Comparison of ENCODE assay signal across 12 cellular contexts in genomic region chr19:6489278-6490061, GRCh38. TPM values are rescaled to one million over a fixed set of nuclear protein-coding genes. Genes with fewer than 3 reads are reported as not detected.
DNase-seq lines count a peak whose midpoint lies in the region; ATAC-seq, FAIRE-seq and TF ChIP-seq lines count a peak whose summit lies in the region.
"Had no signal": no experiment of that assay in that cellular context is flagged by ENCODE, and none has a peak within 500 bp of the region (broad histone marks: within the 10 kb centered on the region; RNA-seq: fewer than 3 reads in every experiment).

No MANE protein-coding gene starts in this region.

- POLR2A ChIA-PET in HepG2 (lab: Yijun Ruan, JAX) = no interaction called here
- POLR2A ChIA-PET in activated naive CD8-positive, alpha-beta T cell treated with anti-CD3 and anti-CD28 coated beads, Interleukin-2, amount 10 ng/mL, durations not matched to agents 7 days and 5 days (lab: Charles Lee) = interaction anchor here (0.7 to 1.3 kb wide), 3 partner anchors 9 to 180 kb away, joined by 3 to 4 read pairs (median 3); no protein-coding TSS in a partner anchor

- H2AFZ ChIP-seq in HepG2 (ENCODE audit: low read length) (no peak overlapping the region), KMS-11 (ENCODE audit: low read depth) (peak overlapping the region; percentile 3; the same call in 1 of the 2 replicates)

- no peak for FAIRE-seq in HepG2 (lab: Jason Lieb, UNC)
- FAIRE-seq: astrocyte had no signal

- H3K4me1 ChIP-seq in HepG2 (ENCODE audit: insufficient read depth, low read length) (peaks cover 8% of the 10 kb centered on the region), right lobe of liver (no peaks in the 10 kb centered on the region), KMS-11 (ENCODE audit: low read depth, poor library complexity, severe bottlenecking) (no peaks in the 10 kb centered on the region), thymus (ENCODE audit: control insufficient read depth, insufficient read depth, low read length) (no peaks in the 10 kb centered on the region)

- H3K9me3 Mint-ChIP-seq in activated naive CD8-positive, alpha-beta T cell treated with anti-CD3 and anti-CD28 coated beads, Interleukin-2, amount 10 ng/mL, durations not matched to agents 7 days and 5 days = peaks cover 6% of the 10 kb centered on the region

- H3K36me3 Mint-ChIP-seq in activated naive CD8-positive, alpha-beta T cell treated with anti-CD3 and anti-CD28 coated beads, Interleukin-2, amount 10 ng/mL, durations not matched to agents 7 days and 5 days = no peaks in the 10 kb centered on the region

- H3K4me3 Mint-ChIP-seq in activated naive CD8-positive, alpha-beta T cell treated with anti-CD3 and anti-CD28 coated beads, Interleukin-2, amount 10 ng/mL, durations not matched to agents 7 days and 5 days = peak overlapping the region; percentile 70

- TF ChIP-seq POLR2A in HepG2 (IDR thresholded peaks at IDR 0.05; ENCODE audit: insufficient read depth in 1 of 2, low read depth in 2 of 2, low read length in 2 of 2) = no peak
- TF ChIP-seq POLR2A in right lobe of liver (IDR thresholded peaks at IDR 0.05) = no peak

- in situ Hi-C loops in HepG2 (cut with HindIII; ENCODE audit: extremely low pct_ligation_motif_present, low pct_unique_long_range_greater_than_20kb) = no loop called here

- DNase-seq in HepG2 (ENCODE audit: low spot score) (no peak), right lobe of liver (no peak), NCI-H82 (lab: John Stamatoyannopoulos, UW) (no peak), T-helper 9 cell (no peak)
- no peak for DNase-seq in activated naive CD8-positive, alpha-beta T cell treated with anti-CD3 and anti-CD28 coated beads, Interleukin-2, amount 10 ng/mL, durations not matched to agents 7 days and 5 days
- DNase-seq: NCI-H187 treated with DMSO at 0.1 percent for 48 hours had no signal

- TF ChIP-seq EP300 in HepG2 (IDR thresholded peaks at IDR 0.05; ENCODE audit: low read depth in 2 of 2, low read length in 2 of 2) (no peak), HepG2 (CRISPR knock-in tag; IDR thresholded peaks at IDR 0.05; ENCODE audit: borderline replicate concordance) (no peak)

- WGBS in HepG2 (ENCODE audit: low lambda C conversion rate) = 28% methylated on average over 11 of the region's 15 CpGs
- 24% methylated on average over 10 of the region's 15 CpGs for WGBS in right lobe of liver (ENCODE audit: insufficient coverage, low coverage, low lambda C conversion rate, missing lambda C conversion rate)
- WGBS in thymus = 74% methylated on average over 15 of the region's 15 CpGs

- H4K20me1 ChIP-seq in HepG2 (ENCODE audit: insufficient read depth, low read length) (no peaks in the 10 kb centered on the region), KMS-11 (ENCODE audit: insufficient read depth) (no peaks in the 10 kb centered on the region)
- H4K20me1 ChIP-seq: BLaER1 treated with 17β-estradiol and CSF1 and Interleukin-3, amounts not matched to agents 10 nM and 100 nM had no signal

- no peak for TF ChIP-seq RAD21 in HepG2 (CRISPR knock-in tag; IDR thresholded peaks at IDR 0.05)

- no peaks in the 10 kb centered on the region for H3K27me3 ChIP-seq in HepG2 (ENCODE audit: control insufficient read depth in 1 of 2, insufficient read depth in 2 of 2, low read length in 2 of 2)
- no peaks in the 10 kb centered on the region for H3K27me3 ChIP-seq in right lobe of liver
- H3K27me3 ChIP-seq in KMS-11 (ENCODE audit: insufficient read depth, low read depth) = no peaks in the 10 kb centered on the region
- H3K27me3 ChIP-seq in thymus (ENCODE audit: control insufficient read depth, insufficient read depth) = no peaks in the 10 kb centered on the region
- H3K27me3 ChIP-seq: BLaER1 treated with 17β-estradiol and CSF1 and Interleukin-3, amounts not matched to agents 10 nM and 100 nM had no signal

- H3K36me3 ChIP-seq in HepG2 (replicated peaks in 1 of 2; ENCODE audit: control insufficient read depth in 1 of 2, insufficient read depth in 2 of 2, low read length in 2 of 2) = no peaks in the 10 kb centered on the region
- H3K36me3 ChIP-seq in right lobe of liver = no peaks in the 10 kb centered on the region
- H3K36me3 ChIP-seq in KMS-11 (ENCODE audit: insufficient read depth) = no peaks in the 10 kb centered on the region
- no peaks in the 10 kb centered on the region for H3K36me3 ChIP-seq in thymus (ENCODE audit: control insufficient read depth, insufficient read depth)

- TF ChIP-seq CTCF in HepG2 (CRISPR knock-in tag; IDR thresholded peaks at IDR 0.05) = no peak
- no peak for TF ChIP-seq CTCF in right lobe of liver (IDR thresholded peaks at IDR 0.05)
- no peak for TF ChIP-seq CTCF in KMS-11 (conservative IDR thresholded peaks at IDR 0.05; ENCODE audit: low read depth, low read length)

- H3K27ac Mint-ChIP-seq in activated naive CD8-positive, alpha-beta T cell treated with anti-CD3 and anti-CD28 coated beads, Interleukin-2, amount 10 ng/mL, durations not matched to agents 7 days and 5 days = peak overlapping the region; percentile 79

- no peak overlapping the region for H3K4me3 ChIP-seq in HepG2 (replicated peaks in 1 of 3; ENCODE audit: insufficient read depth in 1 of 3, low read depth in 2 of 3, low read length in 3 of 3)
- H3K4me3 ChIP-seq in right lobe of liver = no peak overlapping the region
- H3K4me3 ChIP-seq in KMS-11 (IDR thresholded peaks at IDR 0.05; ENCODE audit: insufficient read depth, low read depth, low read length) = no peak overlapping the region
- no peak overlapping the region for H3K4me3 ChIP-seq in thymus (ENCODE audit: low read length)
- H3K4me3 ChIP-seq: BLaER1 treated with 17β-estradiol and CSF1 and Interleukin-3, amounts not matched to agents 10 nM and 100 nM had no signal

- CTCF ChIA-PET in HepG2 (lab: Yijun Ruan, JAX; ENCODE audit: low intra/inter-chr PET ratio, low total read pairs) = no interaction called here

- no peaks in the 10 kb centered on the region for H3K79me2 ChIP-seq in HepG2 (ENCODE audit: insufficient read depth, low read length)
- no peaks in the 10 kb centered on the region for H3K79me2 ChIP-seq in KMS-11 (ENCODE audit: insufficient read depth, low read depth)

- intact Hi-C loops in HepG2 (cut with micrococcal nuclease; ENCODE audit: unreplicated experiment) (loop anchor here (10.0 kb wide), 1 partner anchor 375 kb away; no protein-coding TSS in a partner anchor), right lobe of liver (cut with DNase I) (no loop called here)

- H3K9ac ChIP-seq in HepG2 (ENCODE audit: insufficient read depth, low read depth, low read length) (no peak overlapping the region), KMS-11 (no peak overlapping the region)
- H3K9ac ChIP-seq: BLaER1 treated with 17β-estradiol and CSF1 and Interleukin-3, amounts not matched to agents 10 nM and 100 nM had no signal

- H3K9me3 ChIP-seq in HepG2 (ENCODE audit: low read length) (no peaks in the 10 kb centered on the region), right lobe of liver (peaks cover 0 to 2% (median 0%) of the 10 kb centered on the region in 4 donors), thymus (ENCODE audit: control insufficient read depth) (no peaks in the 10 kb centered on the region)

- peaks cover 11% of the 10 kb centered on the region for H3K4me1 Mint-ChIP-seq in activated naive CD8-positive, alpha-beta T cell treated with anti-CD3 and anti-CD28 coated beads, Interleukin-2, amount 10 ng/mL, durations not matched to agents 7 days and 5 days

- H3K27ac ChIP-seq in HepG2 (ENCODE audit: extremely low read length, insufficient read depth, low read length) = no peak overlapping the region
- no peak overlapping the region for H3K27ac ChIP-seq in right lobe of liver
- no peak overlapping the region for H3K27ac ChIP-seq in KMS-11
- peak overlapping the region; percentile 52 for H3K27ac ChIP-seq in thymus (ENCODE audit: low read depth)
- H3K27ac ChIP-seq: BLaER1 treated with 17β-estradiol and CSF1 and Interleukin-3, amounts not matched to agents 10 nM and 100 nM had no signal

- BruUV-seq in HepG2 (replicated peaks; lab: Mats Ljungman, UMichigan) = no TSS peak

- H3K27me3 Mint-ChIP-seq in activated naive CD8-positive, alpha-beta T cell treated with anti-CD3 and anti-CD28 coated beads, Interleukin-2, amount 10 ng/mL, durations not matched to agents 7 days and 5 days = no peaks in the 10 kb centered on the region

- no peak for ATAC-seq in HepG2
- no peak for ATAC-seq in right lobe of liver
- peak; percentile 76 for ATAC-seq in activated naive CD8-positive, alpha-beta T cell treated with anti-CD3 and anti-CD28 coated beads, Interleukin-2, amount 10 ng/mL, durations not matched to agents 7 days and 5 days (ENCODE audit: low read depth)
- ATAC-seq in GM21360 (IDR thresholded peaks at IDR 0.05; ENCODE audit: unreplicated experiment) = no peak

- H3K4me2 ChIP-seq in HepG2 (ENCODE audit: low read depth, low read length) (no peak overlapping the region), KMS-11 (0 out of 2 replicates have a peak overlapping the region, but pooled peaks have one; percentile 4)

RNA-seq across cellular contexts. Expression of gene DENND1C, which starts 7.9 kb away (rescaled TPM):
- 0.04 TPM in 1 of 2 replicates, not detected in the other for total RNA-seq in HepG2 (2016; rRNA removed; fragmentation: Illumina TruSeq; extraction: Trizol)
- not detected in 2 replicates for total RNA-seq in HepG2 (2016; cell fraction: cytosol; rRNA removed; fragmentation: Illumina TruSeq; extraction: Trizol; ENCODE audit: low read depth)
- 0.15 and 0.17 TPM in 2 replicates for total RNA-seq in HepG2 (2016; cell fraction: insoluble cytoplasmic fraction; rRNA removed; fragmentation: Illumina TruSeq; extraction: Trizol)
- total RNA-seq in HepG2 (2016; cell fraction: membrane; rRNA removed; fragmentation: Illumina TruSeq; extraction: Trizol) = 0.21 TPM in 1 of 2 replicates, not detected in the other
- total RNA-seq in HepG2 (2016; cell fraction: nucleus; rRNA removed; fragmentation: Illumina TruSeq; extraction: Trizol) = 0.13 TPM in 1 of 2 replicates, not detected in the other
- polyA plus RNA-seq in HepG2 (2011; rRNA removed) = 0.73 and 0.90 TPM in 2 replicates
- 0.44 and 0.58 TPM in 2 replicates for polyA plus RNA-seq in HepG2 (2011; cell fraction: cytosol; rRNA removed)
- polyA plus RNA-seq in HepG2 (2011; cell fraction: nucleus; rRNA removed) = 1.4 and 1.9 TPM in 2 replicates
- 6.9 and 8.3 TPM in 2 replicates for polyA plus RNA-seq in HepG2 (2012)
- 0.07 and 0.09 TPM in 2 replicates for polyA plus RNA-seq in HepG2 (2016; cell fraction: cytosol; fragmentation: Illumina TruSeq; extraction: Trizol; ENCODE audit: low read depth)
- 0.15 and 0.23 TPM in 2 replicates for polyA plus RNA-seq in HepG2 (2016; cell fraction: insoluble cytoplasmic fraction; fragmentation: Illumina TruSeq; extraction: Trizol; ENCODE audit: low read depth)
- 0.22 and 0.23 TPM in 2 replicates for polyA plus RNA-seq in HepG2 (2016; cell fraction: membrane; fragmentation: Illumina TruSeq; extraction: Trizol; ENCODE audit: low read depth)
- polyA plus RNA-seq in HepG2 (2016; cell fraction: nucleus; fragmentation: Illumina TruSeq; extraction: Trizol; ENCODE audit: insufficient read depth, low read depth) = 0.51 and 1.3 TPM in 2 replicates
- 0.14 and 0.19 TPM in 2 replicates for polyA minus RNA-seq in HepG2 (2011; rRNA and poly(A)+ RNA removed; ENCODE audit: low replicate concordance)
- not detected in 2 replicates for polyA minus RNA-seq in HepG2 (2011; cell fraction: cytosol; rRNA and poly(A)+ RNA removed)
- 0.13 and 0.87 TPM in 2 replicates for polyA minus RNA-seq in HepG2 (2011; cell fraction: nucleus; rRNA and poly(A)+ RNA removed)
- 1 to 10 TPM in 5 of 6 experiments, under 1 TPM in 1; 0.90 to 2.7 (median 1.8) TPM for total RNA-seq in right lobe of liver
- total RNA-seq in activated naive CD8-positive, alpha-beta T cell treated with anti-CD3 and anti-CD28 coated beads, Interleukin-2, amount 10 ng/mL, durations not matched to agents 7 days and 5 days = 100 to 1,000 TPM; 126 to 130 TPM
- polyA plus RNA-seq in thymus = 46.6 TPM
- total RNA-seq: astrocyte had no signal

RNA-seq across cellular contexts. Expression of gene TUBB4A, which starts 12.6 kb away (rescaled TPM):
- total RNA-seq in HepG2 (2016; rRNA removed; fragmentation: Illumina TruSeq; extraction: Trizol) = not detected in 2 replicates
- not detected in 2 replicates for total RNA-seq in HepG2 (2016; cell fraction: cytosol; rRNA removed; fragmentation: Illumina TruSeq; extraction: Trizol; ENCODE audit: low read depth)
- not detected in 2 replicates for total RNA-seq in HepG2 (2016; cell fraction: insoluble cytoplasmic fraction; rRNA removed; fragmentation: Illumina TruSeq; extraction: Trizol)
- not detected in 2 replicates for total RNA-seq in HepG2 (2016; cell fraction: membrane; rRNA removed; fragmentation: Illumina TruSeq; extraction: Trizol)
- total RNA-seq in HepG2 (2016; cell fraction: nucleus; rRNA removed; fragmentation: Illumina TruSeq; extraction: Trizol) = not detected in 2 replicates
- polyA plus RNA-seq in HepG2 (2011; rRNA removed) = 0.21 TPM in 1 of 2 replicates, not detected in the other
- polyA plus RNA-seq in HepG2 (2011; cell fraction: cytosol; rRNA removed) = 0.18 TPM in 1 of 2 replicates, not detected in the other
- polyA plus RNA-seq in HepG2 (2011; cell fraction: nucleus; rRNA removed) = 0.12 TPM in 1 of 2 replicates, not detected in the other
- polyA plus RNA-seq in HepG2 (2012) = 0.16 and 0.45 TPM in 2 replicates
- not detected in 2 replicates for polyA plus RNA-seq in HepG2 (2016; cell fraction: cytosol; fragmentation: Illumina TruSeq; extraction: Trizol; ENCODE audit: low read depth)
- not detected in 2 replicates for polyA plus RNA-seq in HepG2 (2016; cell fraction: insoluble cytoplasmic fraction; fragmentation: Illumina TruSeq; extraction: Trizol; ENCODE audit: low read depth)
- polyA plus RNA-seq in HepG2 (2016; cell fraction: membrane; fragmentation: Illumina TruSeq; extraction: Trizol; ENCODE audit: low read depth) = 0.09 TPM in 1 of 2 replicates, not detected in the other
- polyA plus RNA-seq in HepG2 (2016; cell fraction: nucleus; fragmentation: Illumina TruSeq; extraction: Trizol; ENCODE audit: insufficient read depth, low read depth) = not detected in 2 replicates
- polyA minus RNA-seq in HepG2 (2011; rRNA and poly(A)+ RNA removed; ENCODE audit: low replicate concordance) = 1.1 TPM in 1 of 2 replicates, not detected in the other
- polyA minus RNA-seq in HepG2 (2011; cell fraction: cytosol; rRNA and poly(A)+ RNA removed) = not detected in 2 replicates
- 0.26 TPM in 1 of 2 replicates, not detected in the other for polyA minus RNA-seq in HepG2 (2011; cell fraction: nucleus; rRNA and poly(A)+ RNA removed)
- total RNA-seq in right lobe of liver = 10 to 100 TPM in 2 of 6 experiments, 1 to 10 TPM in 1, under 1 TPM in 3; 0.24 to 19.2 (median 1.4) TPM
- total RNA-seq in activated naive CD8-positive, alpha-beta T cell treated with anti-CD3 and anti-CD28 coated beads, Interleukin-2, amount 10 ng/mL, durations not matched to agents 7 days and 5 days = 10 to 100 TPM in 1 of 2 experiments, 1 to 10 TPM in 1; 8.7 to 11.6 TPM
- 1.1 TPM for polyA plus RNA-seq in thymus

RNA-seq across cellular contexts. Expression of gene CRB3, which starts 25.4 kb away (rescaled TPM):
- total RNA-seq in HepG2 (2016; rRNA removed; fragmentation: Illumina TruSeq; extraction: Trizol) (21.9 and 25.6 TPM in 2 replicates), right lobe of liver (10 to 100 TPM; 20.6 to 56.1 (median 23.0) TPM)
- total RNA-seq in HepG2 (2016; cell fraction: cytosol; rRNA removed; fragmentation: Illumina TruSeq; extraction: Trizol; ENCODE audit: low read depth) = 34.9 and 45.5 TPM in 2 replicates
- 20.4 and 26.4 TPM in 2 replicates for total RNA-seq in HepG2 (2016; cell fraction: insoluble cytoplasmic fraction; rRNA removed; fragmentation: Illumina TruSeq; extraction: Trizol)
- 39.1 and 47.5 TPM in 2 replicates for total RNA-seq in HepG2 (2016; cell fraction: membrane; rRNA removed; fragmentation: Illumina TruSeq; extraction: Trizol)
- total RNA-seq in HepG2 (2016; cell fraction: nucleus; rRNA removed; fragmentation: Illumina TruSeq; extraction: Trizol) = 16.4 and 16.8 TPM in 2 replicates
- polyA plus RNA-seq in HepG2 (2011; rRNA removed) (10.6 and 12.5 TPM in 2 replicates), thymus (7.0 TPM)
- 13.5 and 23.8 TPM in 2 replicates for polyA plus RNA-seq in HepG2 (2011; cell fraction: cytosol; rRNA removed)
- polyA plus RNA-seq in HepG2 (2011; cell fraction: nucleus; rRNA removed) = 15.9 and 16.5 TPM in 2 replicates
- polyA plus RNA-seq in HepG2 (2012) = 5.0 and 7.1 TPM in 2 replicates
- polyA plus RNA-seq in HepG2 (2016; cell fraction: cytosol; fragmentation: Illumina TruSeq; extraction: Trizol; ENCODE audit: low read depth) = 39.3 and 47.3 TPM in 2 replicates
- 17.8 and 19.5 TPM in 2 replicates for polyA plus RNA-seq in HepG2 (2016; cell fraction: insoluble cytoplasmic fraction; fragmentation: Illumina TruSeq; extraction: Trizol; ENCODE audit: low read depth)
- polyA plus RNA-seq in HepG2 (2016; cell fraction: membrane; fragmentation: Illumina TruSeq; extraction: Trizol; ENCODE audit: low read depth) = 32.7 and 32.9 TPM in 2 replicates
- polyA plus RNA-seq in HepG2 (2016; cell fraction: nucleus; fragmentation: Illumina TruSeq; extraction: Trizol; ENCODE audit: insufficient read depth, low read depth) = 21.1 and 24.5 TPM in 2 replicates
- polyA minus RNA-seq in HepG2 (2011; rRNA and poly(A)+ RNA removed; ENCODE audit: low replicate concordance) = 4.1 and 21.4 TPM in 2 replicates
- polyA minus RNA-seq in HepG2 (2011; cell fraction: cytosol; rRNA and poly(A)+ RNA removed) = 6.7 and 8.7 TPM in 2 replicates
- 3.2 and 4.1 TPM in 2 replicates for polyA minus RNA-seq in HepG2 (2011; cell fraction: nucleus; rRNA and poly(A)+ RNA removed)
- 1 to 10 TPM; 2.7 to 3.5 TPM for total RNA-seq in activated naive CD8-positive, alpha-beta T cell treated with anti-CD3 and anti-CD28 coated beads, Interleukin-2, amount 10 ng/mL, durations not matched to agents 7 days and 5 days
- total RNA-seq: T-helper 1 cell treated with Interleukin-12 subunit alpha and Interleukin-12 subunit beta and Interleukin-4 antibody, amounts not matched to agents 30 ng/mL and 1 ng/mL, for 36 hours had no signal

RNA-seq across cellular contexts. Expression of gene SLC25A23, which starts 29.9 kb away (rescaled TPM):
- total RNA-seq in HepG2 (2016; rRNA removed; fragmentation: Illumina TruSeq; extraction: Trizol) = 15.2 and 16.5 TPM in 2 replicates
- 26.3 and 28.9 TPM in 2 replicates for total RNA-seq in HepG2 (2016; cell fraction: cytosol; rRNA removed; fragmentation: Illumina TruSeq; extraction: Trizol; ENCODE audit: low read depth)
- 13.3 and 14.6 TPM in 2 replicates for total RNA-seq in HepG2 (2016; cell fraction: insoluble cytoplasmic fraction; rRNA removed; fragmentation: Illumina TruSeq; extraction: Trizol)
- total RNA-seq in HepG2 (2016; cell fraction: membrane; rRNA removed; fragmentation: Illumina TruSeq; extraction: Trizol) = 50.4 and 52.4 TPM in 2 replicates
- total RNA-seq in HepG2 (2016; cell fraction: nucleus; rRNA removed; fragmentation: Illumina TruSeq; extraction: Trizol) = 9.1 and 11.0 TPM in 2 replicates
- polyA plus RNA-seq in HepG2 (2011; rRNA removed) = 12.4 and 13.2 TPM in 2 replicates
- polyA plus RNA-seq in HepG2 (2011; cell fraction: cytosol; rRNA removed) = 12.8 and 15.5 TPM in 2 replicates
- polyA plus RNA-seq in HepG2 (2011; cell fraction: nucleus; rRNA removed) = 19.1 and 20.9 TPM in 2 replicates
- 19.4 and 21.6 TPM in 2 replicates for polyA plus RNA-seq in HepG2 (2012)
- polyA plus RNA-seq in HepG2 (2016; cell fraction: cytosol; fragmentation: Illumina TruSeq; extraction: Trizol; ENCODE audit: low read depth) = 47.4 and 51.9 TPM in 2 replicates
- 30.3 and 41.9 TPM in 2 replicates for polyA plus RNA-seq in HepG2 (2016; cell fraction: insoluble cytoplasmic fraction; fragmentation: Illumina TruSeq; extraction: Trizol; ENCODE audit: low read depth)
- 83.9 and 107 TPM in 2 replicates for polyA plus RNA-seq in HepG2 (2016; cell fraction: membrane; fragmentation: Illumina TruSeq; extraction: Trizol; ENCODE audit: low read depth)
- polyA plus RNA-seq in HepG2 (2016; cell fraction: nucleus; fragmentation: Illumina TruSeq; extraction: Trizol; ENCODE audit: insufficient read depth, low read depth) = 30.2 and 30.9 TPM in 2 replicates
- polyA minus RNA-seq in HepG2 (2011; rRNA and poly(A)+ RNA removed; ENCODE audit: low replicate concordance) = 16.3 and 18.2 TPM in 2 replicates
- 13.7 and 14.5 TPM in 2 replicates for polyA minus RNA-seq in HepG2 (2011; cell fraction: cytosol; rRNA and poly(A)+ RNA removed)
- polyA minus RNA-seq in HepG2 (2011; cell fraction: nucleus; rRNA and poly(A)+ RNA removed) = 5.0 and 5.5 TPM in 2 replicates
- total RNA-seq in right lobe of liver = 10 to 100 TPM; 23.3 to 50.0 (median 30.0) TPM
- total RNA-seq in activated naive CD8-positive, alpha-beta T cell treated with anti-CD3 and anti-CD28 coated beads, Interleukin-2, amount 10 ng/mL, durations not matched to agents 7 days and 5 days = 10 to 100 TPM; 35.5 to 38.3 TPM
- 8.8 TPM for polyA plus RNA-seq in thymus

RNA-seq across cellular contexts. Expression of gene TNFSF9, which starts 41.4 kb away (rescaled TPM):
- total RNA-seq in HepG2 (2016; rRNA removed; fragmentation: Illumina TruSeq; extraction: Trizol) (0.20 and 1.0 TPM in 2 replicates), right lobe of liver (1 to 10 TPM in 1 of 6 experiments, under 1 TPM in 2, not detected in 3; 0.27 to 1.6 (median 0.55) TPM)
- 0.26 and 0.30 TPM in 2 replicates for total RNA-seq in HepG2 (2016; cell fraction: cytosol; rRNA removed; fragmentation: Illumina TruSeq; extraction: Trizol; ENCODE audit: low read depth)
- total RNA-seq in HepG2 (2016; cell fraction: insoluble cytoplasmic fraction; rRNA removed; fragmentation: Illumina TruSeq; extraction: Trizol) = 0.25 and 0.84 TPM in 2 replicates
- total RNA-seq in HepG2 (2016; cell fraction: membrane; rRNA removed; fragmentation: Illumina TruSeq; extraction: Trizol) = 0.49 and 0.62 TPM in 2 replicates
- total RNA-seq in HepG2 (2016; cell fraction: nucleus; rRNA removed; fragmentation: Illumina TruSeq; extraction: Trizol) = 0.78 and 0.90 TPM in 2 replicates
- polyA plus RNA-seq in HepG2 (2011; rRNA removed) (1.5 and 1.8 TPM in 2 replicates), thymus (2.9 TPM)
- polyA plus RNA-seq in HepG2 (2011; cell fraction: cytosol; rRNA removed) = 1.0 and 1.7 TPM in 2 replicates
- 1.2 and 1.4 TPM in 2 replicates for polyA plus RNA-seq in HepG2 (2011; cell fraction: nucleus; rRNA removed)
- 1.5 and 2.6 TPM in 2 replicates for polyA plus RNA-seq in HepG2 (2012)
- 0.10 and 0.31 TPM in 2 replicates for polyA plus RNA-seq in HepG2 (2016; cell fraction: cytosol; fragmentation: Illumina TruSeq; extraction: Trizol; ENCODE audit: low read depth)
- 0.24 and 0.45 TPM in 2 replicates for polyA plus RNA-seq in HepG2 (2016; cell fraction: insoluble cytoplasmic fraction; fragmentation: Illumina TruSeq; extraction: Trizol; ENCODE audit: low read depth)
- 0.22 and 0.38 TPM in 2 replicates for polyA plus RNA-seq in HepG2 (2016; cell fraction: membrane; fragmentation: Illumina TruSeq; extraction: Trizol; ENCODE audit: low read depth)
- 1.9 and 2.1 TPM in 2 replicates for polyA plus RNA-seq in HepG2 (2016; cell fraction: nucleus; fragmentation: Illumina TruSeq; extraction: Trizol; ENCODE audit: insufficient read depth, low read depth)
- polyA minus RNA-seq in HepG2 (2011; rRNA and poly(A)+ RNA removed; ENCODE audit: low replicate concordance) = 1.4 and 15.3 TPM in 2 replicates
- polyA minus RNA-seq in HepG2 (2011; cell fraction: cytosol; rRNA and poly(A)+ RNA removed) = 0.40 and 1.7 TPM in 2 replicates
- polyA minus RNA-seq in HepG2 (2011; cell fraction: nucleus; rRNA and poly(A)+ RNA removed) = 1.2 and 1.5 TPM in 2 replicates
- 1 to 10 TPM; 2.6 to 3.7 TPM for total RNA-seq in activated naive CD8-positive, alpha-beta T cell treated with anti-CD3 and anti-CD28 coated beads, Interleukin-2, amount 10 ng/mL, durations not matched to agents 7 days and 5 days

Comparison
In these comparisons a context has a peak if more than half of its experiments do, and no peak if none do; other contexts are left out.
1. RNA of gene DENND1C, which starts 7.9 kb away (total RNA-seq): 126 to 130 TPM in activated naive CD8-positive, alpha-beta T cell treated with anti-CD3 and anti-CD28 coated beads, Interleukin-2, amount 10 ng/mL, durations not matched to agents 7 days and 5 days; 0.90 to 2.7 TPM in right lobe of liver and 0.04 to 0.21 TPM in HepG2; every median in the first group is over 10 times any median in the second.